ENCODE assay signal across 8 cellular contexts in the genomic region with DNA sequence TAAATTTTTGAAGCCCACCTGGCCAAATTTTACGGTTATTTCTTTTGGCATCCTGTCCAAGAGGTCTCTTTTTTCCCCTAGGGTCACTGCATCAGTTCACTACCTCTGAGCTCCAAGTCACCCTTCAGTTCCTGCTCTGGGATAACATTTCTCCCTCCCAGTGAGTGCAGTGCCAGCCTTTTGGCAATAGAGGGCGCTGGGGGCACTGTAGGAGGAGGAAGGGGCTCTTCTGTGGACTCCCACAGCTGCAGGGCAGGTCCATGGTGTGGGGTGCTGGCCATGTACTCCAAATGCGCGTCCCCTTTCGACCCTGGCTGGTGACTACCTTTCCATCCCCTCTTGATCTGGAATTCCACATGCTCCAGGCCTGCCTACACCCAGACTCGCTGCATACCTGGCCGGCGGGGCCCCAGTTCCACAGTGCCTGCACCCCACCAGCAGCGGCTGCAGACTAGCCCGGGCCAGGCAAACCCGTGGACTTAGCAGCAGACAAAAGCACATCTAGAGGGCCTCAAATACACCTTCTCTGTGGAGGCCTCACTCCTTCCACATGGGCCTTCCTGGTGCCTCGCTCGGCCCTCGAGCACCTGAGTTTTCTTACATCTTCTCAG. TPM values are rescaled to one million over a fixed set of nuclear protein-coding genes. Genes with fewer than 3 reads are reported as not detected.
DNase-seq lines count a peak whose midpoint lies in the region; ATAC-seq, FAIRE-seq and TF ChIP-seq lines count a peak whose summit lies in the region.

No MANE protein-coding gene starts in this region.

- H3K4me3 ChIP-seq in AG09309 (ENCODE audit: control insufficient read depth, low read depth, low read length), result no peak overlapping the region
- no peak overlapping the region for H3K4me3 ChIP-seq in adipocyte (ENCODE audit: low read length)
- no peak overlapping the region; a peak in 1 of 6 replicates for H3K4me3 ChIP-seq in HepG2 (replicated peaks in 1 of 3; ENCODE audit: insufficient read depth in 1 of 3, low read depth in 2 of 3, low read length in 3 of 3)

- peak overlapping the region; percentile 30; the same call in 1 of the 2 replicates for H3K4me2 ChIP-seq in HepG2 (ENCODE audit: low read depth, low read length)

- H3K27ac ChIP-seq in HepG2 (ENCODE audit: extremely low read length, insufficient read depth, low read length), result no peak overlapping the region

- FAIRE-seq in HepG2 (lab: Jason Lieb, UNC) (no peak), frontal cortex (lab: Jason Lieb, UNC) (no peak)

- H3K79me2 ChIP-seq in HepG2 (ENCODE audit: insufficient read depth, low read length), result no peaks in the 10 kb centered on the region

- H3K9me3 ChIP-seq in adipocyte (ENCODE audit: control insufficient read depth, low read length) (no peaks in the 10 kb centered on the region), HepG2 (ENCODE audit: low read length) (no peaks in the 10 kb centered on the region)

- BruUV-seq in HepG2 (replicated peaks; lab: Mats Ljungman, UMichigan), result no TSS peak

- H3K27me3 ChIP-seq in adipocyte (replicated peaks; ENCODE audit: control insufficient read depth, insufficient read depth, low read length) (no peaks in the 10 kb centered on the region), HepG2 (ENCODE audit: control insufficient read depth in 1 of 2, insufficient read depth in 2 of 2, low read length in 2 of 2) (peaks cover 0 to 2% of the 10 kb centered on the region in 2 experiments; a peak in 2 of 5 replicates)

- peak; percentile 71 for ATAC-seq in HepG2
- ATAC-seq in esophagus mucosa, result no peak
- ATAC-seq in GM18505 (IDR thresholded peaks at IDR 0.05; ENCODE audit: unreplicated experiment), result no peak

- in situ Hi-C loops in HepG2 (cut with HindIII; ENCODE audit: extremely low pct_ligation_motif_present, low pct_unique_long_range_greater_than_20kb), result loop anchor here (25.0 kb wide), 1 partner anchor 283 kb away; no protein-coding TSS in a partner anchor

- no peak for TF ChIP-seq EP300 in HepG2 (IDR thresholded peaks at IDR 0.05; ENCODE audit: low read depth in 2 of 2, low read length in 2 of 2)
- no peak for TF ChIP-seq EP300 in HepG2 (CRISPR knock-in tag; IDR thresholded peaks at IDR 0.05; ENCODE audit: borderline replicate concordance)

- POLR2A ChIA-PET in HepG2 (lab: Yijun Ruan, JAX), result interaction anchor here (0.9 to 2.0 kb wide), 4 partner anchors 21 to 145 kb away, joined by 4 to 11 read pairs (median 4); partner anchors contain the start of gene NINJ1

- TF ChIP-seq RAD21 in HepG2 (CRISPR knock-in tag; IDR thresholded peaks at IDR 0.05), result peak; percentile 33; the same call in 1 of the 2 replicates

- TF ChIP-seq POLR2A in HepG2 (IDR thresholded peaks at IDR 0.05; ENCODE audit: insufficient read depth in 1 of 2, low read depth in 2 of 2, low read length in 2 of 2), result no peak
- TF ChIP-seq POLR2A in GM18505 (IDR thresholded peaks at IDR 0.05; ENCODE audit: borderline replicate concordance, extremely low read depth, insufficient read depth, insufficient read length), result no peak

- H4K20me1 ChIP-seq in HepG2 (ENCODE audit: insufficient read depth, low read length), result no peaks in the 10 kb centered on the region

- peak; percentile 53 for TF ChIP-seq CTCF in AG09309 (IDR thresholded peaks at IDR 0.05; ENCODE audit: control insufficient read depth, insufficient read depth, low read depth, low read length, missing control alignments)
- TF ChIP-seq CTCF in HepG2 (CRISPR knock-in tag; IDR thresholded peaks at IDR 0.05), result peak; percentile 89

- H3K9ac ChIP-seq in adipocyte (ENCODE audit: low read length), result no peak overlapping the region
- H3K9ac ChIP-seq in HepG2 (ENCODE audit: insufficient read depth, low read depth, low read length), result no peak overlapping the region

- no peaks in the 10 kb centered on the region for H3K4me1 ChIP-seq in adipocyte (ENCODE audit: control insufficient read depth, insufficient read depth, low read length)
- H3K4me1 ChIP-seq in HepG2 (ENCODE audit: insufficient read depth, low read length), result peaks cover 38% of the 10 kb centered on the region

- WGBS in HepG2 (ENCODE audit: low lambda C conversion rate), result 51% methylated on average over 8 of the region's 14 CpGs

- intact Hi-C loops in HepG2 (cut with micrococcal nuclease; ENCODE audit: unreplicated experiment), result loop anchor here (10.0 kb wide), 1 partner anchor 270 kb away; no protein-coding TSS in a partner anchor

- no peaks in the 10 kb centered on the region for H3K36me3 ChIP-seq in adipocyte (ENCODE audit: control insufficient read depth, insufficient read depth, low read length, severe bottlenecking)
- H3K36me3 ChIP-seq in HepG2 (replicated peaks in 1 of 2; ENCODE audit: control insufficient read depth in 1 of 2, insufficient read depth in 2 of 2, low read length in 2 of 2), result no peaks in the 10 kb centered on the region

- H2AFZ ChIP-seq in HepG2 (ENCODE audit: low read length), result no peak overlapping the region

- CTCF ChIA-PET in HepG2 (lab: Yijun Ruan, JAX; ENCODE audit: low intra/inter-chr PET ratio, low total read pairs), result interaction anchor here (0.6 kb wide), 1 partner anchor 148 kb away, joined by 3 read pairs; no protein-coding TSS in a partner anchor

- DNase-seq in AG09309 (ENCODE audit: low read depth) (no peak), ELR (ENCODE audit: low read depth) (peak; percentile 56), NCI-H69 (lab: John Stamatoyannopoulos, UW) (peak; percentile 71), adipocyte (ENCODE audit: low read depth) (peak; percentile 49), HepG2 (ENCODE audit: low spot score) (peak; percentile 58), frontal cortex (ENCODE audit: low spot score in 2 of 2) (no peak)

RNA-seq across cellular contexts. Expression of gene NINJ1, which starts 20.3 kb away (rescaled TPM):
- 77.1 and 92.1 TPM in 2 replicates for total RNA-seq in HepG2 (2016; rRNA removed; fragmentation: Illumina TruSeq; extraction: Trizol)
- total RNA-seq in HepG2 (2016; cell fraction: cytosol; rRNA removed; fragmentation: Illumina TruSeq; extraction: Trizol; ENCODE audit: low read depth), result 104 and 127 TPM in 2 replicates
- total RNA-seq in HepG2 (2016; cell fraction: insoluble cytoplasmic fraction; rRNA removed; fragmentation: Illumina TruSeq; extraction: Trizol), result 66.8 and 94.8 TPM in 2 replicates
- 149 and 180 TPM in 2 replicates for total RNA-seq in HepG2 (2016; cell fraction: membrane; rRNA removed; fragmentation: Illumina TruSeq; extraction: Trizol)
- total RNA-seq in HepG2 (2016; cell fraction: nucleus; rRNA removed; fragmentation: Illumina TruSeq; extraction: Trizol), result 48.9 and 58.7 TPM in 2 replicates
- 81.2 and 109 TPM in 2 replicates for polyA plus RNA-seq in HepG2 (2011; rRNA removed)
- 83.2 and 110 TPM in 2 replicates for polyA plus RNA-seq in HepG2 (2011; cell fraction: cytosol; rRNA removed)
- polyA plus RNA-seq in HepG2 (2011; cell fraction: nucleus; rRNA removed), result 62.3 and 83.6 TPM in 2 replicates
- polyA plus RNA-seq in HepG2 (2012), result 77.3 and 145 TPM in 2 replicates
- 196 and 226 TPM in 2 replicates for polyA plus RNA-seq in HepG2 (2016; cell fraction: cytosol; fragmentation: Illumina TruSeq; extraction: Trizol; ENCODE audit: low read depth)
- 104 and 130 TPM in 2 replicates for polyA plus RNA-seq in HepG2 (2016; cell fraction: insoluble cytoplasmic fraction; fragmentation: Illumina TruSeq; extraction: Trizol; ENCODE audit: low read depth)
- 235 and 242 TPM in 2 replicates for polyA plus RNA-seq in HepG2 (2016; cell fraction: membrane; fragmentation: Illumina TruSeq; extraction: Trizol; ENCODE audit: low read depth)
- polyA plus RNA-seq in HepG2 (2016; cell fraction: nucleus; fragmentation: Illumina TruSeq; extraction: Trizol; ENCODE audit: insufficient read depth, low read depth), result 122 and 127 TPM in 2 replicates
- 22.5 and 101 TPM in 2 replicates for polyA minus RNA-seq in HepG2 (2011; rRNA and poly(A)+ RNA removed; ENCODE audit: low replicate concordance)
- 26.1 and 26.7 TPM in 2 replicates for polyA minus RNA-seq in HepG2 (2011; cell fraction: cytosol; rRNA and poly(A)+ RNA removed)
- polyA minus RNA-seq in HepG2 (2011; cell fraction: nucleus; rRNA and poly(A)+ RNA removed), result 17.8 and 21.8 TPM in 2 replicates
- total RNA-seq in frontal cortex, result 2.9 TPM
- 16.9 TPM for total RNA-seq in esophagus mucosa

RNA-seq across cellular contexts. Expression of gene WNK2, which starts 29.5 kb away (rescaled TPM):
- 10.5 and 16.6 TPM in 2 replicates for total RNA-seq in HepG2 (2016; rRNA removed; fragmentation: Illumina TruSeq; extraction: Trizol)
- 2.8 and 5.4 TPM in 2 replicates for total RNA-seq in HepG2 (2016; cell fraction: cytosol; rRNA removed; fragmentation: Illumina TruSeq; extraction: Trizol; ENCODE audit: low read depth)
- total RNA-seq in HepG2 (2016; cell fraction: insoluble cytoplasmic fraction; rRNA removed; fragmentation: Illumina TruSeq; extraction: Trizol), result 7.9 and 14.6 TPM in 2 replicates
- 9.4 and 9.8 TPM in 2 replicates for total RNA-seq in HepG2 (2016; cell fraction: membrane; rRNA removed; fragmentation: Illumina TruSeq; extraction: Trizol)
- 21.0 and 29.3 TPM in 2 replicates for total RNA-seq in HepG2 (2016; cell fraction: nucleus; rRNA removed; fragmentation: Illumina TruSeq; extraction: Trizol)
- 11.4 and 12.0 TPM in 2 replicates for polyA plus RNA-seq in HepG2 (2011; rRNA removed)
- 3.1 and 5.3 TPM in 2 replicates for polyA plus RNA-seq in HepG2 (2011; cell fraction: cytosol; rRNA removed)
- polyA plus RNA-seq in HepG2 (2011; cell fraction: nucleus; rRNA removed), result 98.4 and 126 TPM in 2 replicates
- 29.1 and 39.4 TPM in 2 replicates for polyA plus RNA-seq in HepG2 (2012)
- polyA plus RNA-seq in HepG2 (2016; cell fraction: cytosol; fragmentation: Illumina TruSeq; extraction: Trizol; ENCODE audit: low read depth), result 3.2 and 4.2 TPM in 2 replicates
- polyA plus RNA-seq in HepG2 (2016; cell fraction: insoluble cytoplasmic fraction; fragmentation: Illumina TruSeq; extraction: Trizol; ENCODE audit: low read depth), result 18.9 and 27.7 TPM in 2 replicates
- 4.9 and 6.5 TPM in 2 replicates for polyA plus RNA-seq in HepG2 (2016; cell fraction: membrane; fragmentation: Illumina TruSeq; extraction: Trizol; ENCODE audit: low read depth)
- 87.2 and 94.8 TPM in 2 replicates for polyA plus RNA-seq in HepG2 (2016; cell fraction: nucleus; fragmentation: Illumina TruSeq; extraction: Trizol; ENCODE audit: insufficient read depth, low read depth)
- polyA minus RNA-seq in HepG2 (2011; rRNA and poly(A)+ RNA removed; ENCODE audit: low replicate concordance), result 8.4 and 22.7 TPM in 2 replicates
- 15.8 and 17.9 TPM in 2 replicates for polyA minus RNA-seq in HepG2 (2011; cell fraction: cytosol; rRNA and poly(A)+ RNA removed)
- 32.8 and 40.0 TPM in 2 replicates for polyA minus RNA-seq in HepG2 (2011; cell fraction: nucleus; rRNA and poly(A)+ RNA removed)
- total RNA-seq in frontal cortex, result 12.6 TPM
- 0.92 TPM for total RNA-seq in esophagus mucosa

RNA-seq across cellular contexts. Expression of gene CARD19, which starts 58.4 kb away (rescaled TPM):
- total RNA-seq in HepG2 (2016; rRNA removed; fragmentation: Illumina TruSeq; extraction: Trizol), result 15.2 and 18.4 TPM in 2 replicates
- 15.8 and 20.2 TPM in 2 replicates for total RNA-seq in HepG2 (2016; cell fraction: cytosol; rRNA removed; fragmentation: Illumina TruSeq; extraction: Trizol; ENCODE audit: low read depth)
- 18.6 and 20.5 TPM in 2 replicates for total RNA-seq in HepG2 (2016; cell fraction: insoluble cytoplasmic fraction; rRNA removed; fragmentation: Illumina TruSeq; extraction: Trizol)
- 17.3 and 29.5 TPM in 2 replicates for total RNA-seq in HepG2 (2016; cell fraction: membrane; rRNA removed; fragmentation: Illumina TruSeq; extraction: Trizol)
- total RNA-seq in HepG2 (2016; cell fraction: nucleus; rRNA removed; fragmentation: Illumina TruSeq; extraction: Trizol), result 8.3 and 12.2 TPM in 2 replicates
- polyA plus RNA-seq in HepG2 (2011; rRNA removed), result 47.2 and 62.0 TPM in 2 replicates
- 33.8 and 73.1 TPM in 2 replicates for polyA plus RNA-seq in HepG2 (2011; cell fraction: cytosol; rRNA removed)
- polyA plus RNA-seq in HepG2 (2011; cell fraction: nucleus; rRNA removed), result 101 and 106 TPM in 2 replicates
- polyA plus RNA-seq in HepG2 (2012), result 14.6 TPM in 2 replicates
- polyA plus RNA-seq in HepG2 (2016; cell fraction: cytosol; fragmentation: Illumina TruSeq; extraction: Trizol; ENCODE audit: low read depth), result 16.0 and 27.0 TPM in 2 replicates
- 14.7 and 18.5 TPM in 2 replicates for polyA plus RNA-seq in HepG2 (2016; cell fraction: insoluble cytoplasmic fraction; fragmentation: Illumina TruSeq; extraction: Trizol; ENCODE audit: low read depth)
- polyA plus RNA-seq in HepG2 (2016; cell fraction: membrane; fragmentation: Illumina TruSeq; extraction: Trizol; ENCODE audit: low read depth), result 13.4 and 18.5 TPM in 2 replicates
- 25.1 and 25.9 TPM in 2 replicates for polyA plus RNA-seq in HepG2 (2016; cell fraction: nucleus; fragmentation: Illumina TruSeq; extraction: Trizol; ENCODE audit: insufficient read depth, low read depth)
- polyA minus RNA-seq in HepG2 (2011; rRNA and poly(A)+ RNA removed; ENCODE audit: low replicate concordance), result 11.5 and 28.1 TPM in 2 replicates
- polyA minus RNA-seq in HepG2 (2011; cell fraction: cytosol; rRNA and poly(A)+ RNA removed), result 14.0 and 17.6 TPM in 2 replicates
- polyA minus RNA-seq in HepG2 (2011; cell fraction: nucleus; rRNA and poly(A)+ RNA removed), result 11.3 and 12.8 TPM in 2 replicates
- total RNA-seq in frontal cortex, result 14.3 TPM
- total RNA-seq in esophagus mucosa, result 19.9 TPM

Comparison
In these comparisons a context has a peak if more than half of its experiments do, and no peak if none do; other contexts are left out.
1. DNase-seq: peak in ELR (single experiment), NCI-H69 (single experiment), adipocyte (single experiment) and HepG2 (single experiment); none in AG09309 (single experiment) and frontal cortex (0 of 2).